Comparison of ENCODE assay signal across 2 cellular contexts in the genomic region with DNA sequence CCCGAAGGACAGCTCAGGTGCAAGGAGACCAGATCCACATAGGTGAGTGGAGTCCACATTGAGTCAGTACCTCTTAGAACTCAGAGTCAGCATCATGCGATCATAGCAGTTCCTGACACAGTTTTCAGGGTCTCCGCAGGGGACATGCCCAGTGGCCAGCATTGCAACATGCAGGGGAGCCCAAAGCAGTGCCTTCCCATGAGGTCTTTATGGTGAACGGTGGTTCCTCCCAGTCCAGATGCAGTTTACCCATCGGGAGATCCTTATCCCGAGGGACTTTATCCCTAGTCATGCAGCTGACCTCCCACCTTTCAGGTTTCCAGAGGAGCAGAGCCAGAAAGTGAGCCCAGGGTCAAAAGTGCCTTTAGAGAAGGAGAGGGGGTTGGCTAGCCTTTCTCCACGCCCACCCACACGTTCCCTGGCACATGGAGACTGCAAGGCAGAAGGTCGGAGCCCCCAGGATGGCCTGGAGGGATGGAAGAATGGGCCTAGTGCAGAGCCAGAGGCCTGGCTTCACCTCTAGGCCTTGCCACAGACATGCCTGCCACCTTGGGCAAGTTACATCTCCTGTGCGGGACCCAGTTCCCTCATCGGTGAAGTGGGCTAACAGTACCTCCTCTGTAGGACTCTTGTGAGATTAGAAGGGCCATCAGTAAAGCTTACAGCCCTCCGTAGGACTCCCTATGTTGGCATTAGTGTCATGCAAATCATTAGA.
A peak's percentile ranks its signal among the peaks of the same experiment; 100 is the strongest.
TF ChIP-seq lines count a peak whose summit lies in the region.

No MANE protein-coding gene starts in this region.

TF ChIP-seq in HEK293, 187 proteins besides CTCF, POLR2A, EP300 and RAD21:
- TF ChIP-seq ZIC2 (tag by site-specific recombination; IDR thresholded peaks at IDR 0.05) (peak; percentile 25; the same call in 1 of the 2 replicates), ZNF221 (tag by site-specific recombination; IDR thresholded peaks at IDR 0.05; ENCODE audit: borderline replicate concordance) (no peak)
TF ChIP-seq in HEK293: peak in this region for 1.

TF ChIP-seq in IMR-90, 13 proteins besides CTCF, POLR2A, EP300 and RAD21:
- TF ChIP-seq RFX5 (IDR thresholded peaks at IDR 0.05; ENCODE audit: low read depth, low read length): no peak
- TF ChIP-seq BHLHE40 (IDR thresholded peaks at IDR 0.05; ENCODE audit: low read depth, low read length): no peak
TF ChIP-seq in IMR-90: peak in this region for 0.
